ENCODE assay signal across 8 cellular contexts in the genomic region with DNA sequence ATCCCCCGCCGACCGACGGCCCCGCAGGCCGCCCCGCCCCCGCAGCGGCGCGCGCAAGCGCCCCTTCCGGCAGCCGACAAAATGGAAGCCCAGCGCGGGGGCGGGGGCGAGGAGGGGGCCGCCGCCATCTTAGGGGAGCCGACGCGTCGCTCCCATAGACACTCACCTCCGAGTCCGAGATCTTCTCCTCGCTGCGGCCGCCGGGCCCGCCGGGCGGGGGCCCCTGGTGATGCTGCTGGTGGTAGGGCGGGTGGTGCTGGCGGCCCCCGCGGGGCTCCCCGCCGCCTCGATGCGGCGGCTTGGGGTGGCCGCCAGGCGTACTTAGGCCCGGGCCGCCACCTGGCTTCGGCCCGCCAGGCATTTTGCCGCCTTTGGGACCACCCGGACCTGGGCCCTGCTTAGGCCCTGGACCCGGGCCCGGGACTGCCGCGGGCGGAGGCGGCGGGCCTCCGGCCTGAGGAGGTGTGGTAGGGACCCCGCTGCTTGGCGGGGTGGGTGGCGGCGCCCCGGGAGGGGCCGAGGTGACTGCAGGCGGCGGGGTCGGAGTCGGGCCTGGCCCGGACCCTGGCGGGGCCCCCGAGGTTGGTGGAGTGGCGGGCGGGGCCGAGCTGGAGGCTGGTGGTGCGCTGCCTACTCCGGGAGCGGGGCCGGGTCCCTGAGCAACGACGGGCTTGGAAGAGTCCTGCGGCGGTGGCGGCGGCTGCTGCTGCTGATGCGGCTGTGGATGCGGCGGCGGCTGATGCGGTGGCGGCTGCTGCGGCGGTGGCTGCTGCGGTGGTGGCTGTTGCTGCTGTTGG. TPM values are rescaled to one million over a fixed set of nuclear protein-coding genes. Genes with fewer than 3 reads are reported as not detected.
DNase-seq lines count a peak whose midpoint lies in the region; ATAC-seq and TF ChIP-seq lines count a peak whose summit lies in the region.

No MANE protein-coding gene starts in this region.

- peaks cover 57% of the 10 kb centered on the region for H3K79me2 ChIP-seq in PC-9 (ENCODE audit: low read depth)

- H3K9me3 ChIP-seq in PC-9 (ENCODE audit: insufficient read depth, low read depth), result no peaks in the 10 kb centered on the region
- no peaks in the 10 kb centered on the region for H3K9me3 ChIP-seq in esophagus (ENCODE audit: control insufficient read depth in 2 of 2, insufficient read depth in 1 of 2, low read depth in 1 of 2, low read length in 1 of 2)
- H3K9me3 ChIP-seq in muscle layer of duodenum (ENCODE audit: control insufficient read depth in 1 of 2, low read length in 2 of 2), result no peaks in the 10 kb centered on the region

- BruUV-seq in PC-9 (replicated peaks; lab: Mats Ljungman, UMichigan), result no TSS peak

- H3K4me2 ChIP-seq in PC-9, result peak overlapping the region; percentile 97

- H3K4me1 ChIP-seq in PC-9 (replicated peaks; ENCODE audit: insufficient read depth), result peaks cover 25% of the 10 kb centered on the region
- peaks cover 0 to 6% of the 10 kb centered on the region in 2 donors for H3K4me1 ChIP-seq in esophagus (ENCODE audit: control insufficient read depth in 2 of 2, insufficient read depth in 2 of 2, low read length in 1 of 2)
- peaks cover 19 to 37% of the 10 kb centered on the region in 2 donors for H3K4me1 ChIP-seq in muscle layer of duodenum (ENCODE audit: control insufficient read depth in 1 of 2, insufficient read depth in 2 of 2, low read length in 2 of 2)

- ATAC-seq in GM19463 (IDR thresholded peaks at IDR 0.05; ENCODE audit: unreplicated experiment), result peak; percentile 35

- CTCF ChIA-PET in PC-9 (lab: Charles Lee), result no interaction called here

- H3K9me3 Mint-ChIP-seq in CD14-positive monocyte, result peaks cover 0 to 7% (median 0%) of the 10 kb centered on the region in 7 donors
- no peaks in the 10 kb centered on the region for H3K9me3 Mint-ChIP-seq in activated T-cell treated with anti-CD3 and anti-CD28 coated beads, Interleukin-2, amount 50 U/mL, for 24 hours

- H3K27me3 ChIP-seq in PC-9 (ENCODE audit: insufficient read depth, low read depth) (no peaks in the 10 kb centered on the region), esophagus (ENCODE audit: control insufficient read depth in 1 of 2, insufficient read depth in 2 of 2, low read length in 2 of 2) (no peaks in the 10 kb centered on the region), muscle layer of duodenum (ENCODE audit: low read depth, low read length) (no peaks in the 10 kb centered on the region)

- H3K27me3 Mint-ChIP-seq in CD14-positive monocyte (ENCODE audit: low read depth in 3 of 3), result peaks cover 2 to 4% (median 2%) of the 10 kb centered on the region in 3 donors
- H3K27me3 Mint-ChIP-seq in activated T-cell treated with anti-CD3 and anti-CD28 coated beads, Interleukin-2, amount 50 U/mL, for 24 hours, result no peaks in the 10 kb centered on the region

- peaks cover 46% of the 10 kb centered on the region for H3K4me1 Mint-ChIP-seq in CD14-positive monocyte
- peaks cover 45% of the 10 kb centered on the region for H3K4me1 Mint-ChIP-seq in activated T-cell treated with anti-CD3 and anti-CD28 coated beads, Interleukin-2, amount 50 U/mL, for 24 hours (ENCODE audit: low read depth)

- DNase-seq in CD14-positive monocyte (ENCODE audit: low spot score), result peak; percentile 84
- DNase-seq in HuH-7.5 (ENCODE audit: low spot score), result peak; percentile 64
- DNase-seq in PC-9, result peak; percentile 55 to 85
- peak; percentile 93 for DNase-seq in activated T-cell treated with anti-CD3 and anti-CD28 coated beads, Interleukin-2, amount 50 U/mL, for 24 hours
- DNase-seq in stimulated activated CD8-positive, alpha-beta memory T cell treated with anti-CD3 and anti-CD28 coated beads, Interleukin-7, amount 100 ng/mL, for 1 hour (ENCODE audit: low read depth in 2 of 2), result peak; percentile 73 to 78

- H3K9me2 ChIP-seq in PC-9 (ENCODE audit: insufficient read depth), result no peaks in the 10 kb centered on the region

- peak overlapping the region; percentile 65; the same call in 1 of the 2 replicates for H2AFZ ChIP-seq in PC-9

- TF ChIP-seq CTCF in CD14-positive monocyte (IDR thresholded peaks at IDR 0.05), result no peak
- no peak; the same call in 1 of the 2 replicates for TF ChIP-seq CTCF in PC-9 (conservative IDR thresholded peaks at IDR 0.05)

- H3K27ac Mint-ChIP-seq in CD14-positive monocyte, result peak overlapping the region; percentile 93 to 100 (median 98)
- peak overlapping the region; percentile 99 for H3K27ac Mint-ChIP-seq in activated T-cell treated with anti-CD3 and anti-CD28 coated beads, Interleukin-2, amount 50 U/mL, for 24 hours

- H3K4me3 Mint-ChIP-seq in CD14-positive monocyte, result peak overlapping the region; percentile 95 to 98
- peak overlapping the region; percentile 95 for H3K4me3 Mint-ChIP-seq in activated T-cell treated with anti-CD3 and anti-CD28 coated beads, Interleukin-2, amount 50 U/mL, for 24 hours

- H3K4me3 ChIP-seq in PC-9 (peak overlapping the region; percentile 98), esophagus (ENCODE audit: low read depth in 1 of 2, low read length in 2 of 2) (peak overlapping the region; percentile 96 to 100), muscle layer of duodenum (ENCODE audit: low read depth in 1 of 2, low read length in 2 of 2) (peak overlapping the region; percentile 95 to 99)

- H3K27ac ChIP-seq in PC-9, result peak overlapping the region; percentile 72
- H3K27ac ChIP-seq in esophagus (ENCODE audit: low read depth in 2 of 2, low read length in 1 of 2), result peak overlapping the region; percentile 99
- H3K27ac ChIP-seq in muscle layer of duodenum (ENCODE audit: low read length), result peak overlapping the region; percentile 92

- POLR2A ChIA-PET in PC-9 (lab: Charles Lee; ENCODE audit: unreplicated experiment), result interaction anchor here (0.6 to 0.9 kb wide), 5 partner anchors 34 to 314 kb away, joined by 3 to 7 read pairs (median 6); no protein-coding TSS in a partner anchor

- H3K36me3 ChIP-seq in PC-9 (ENCODE audit: low read depth) (peaks cover 41% of the 10 kb centered on the region), esophagus (ENCODE audit: control insufficient read depth in 2 of 2, insufficient read depth in 2 of 2, low read length in 1 of 2) (peaks cover 12 to 18% of the 10 kb centered on the region in 2 donors), muscle layer of duodenum (ENCODE audit: control insufficient read depth in 1 of 2, insufficient read depth in 2 of 2, low read length in 2 of 2) (peaks cover 41% of the 10 kb centered on the region in 2 donors)

- H4K20me1 ChIP-seq in PC-9 (ENCODE audit: insufficient read depth), result peaks cover 46% of the 10 kb centered on the region

- WGBS in esophagus, 2 donors, result 0 to 1% methylated on average over 61 to 94 of the region's 94 CpGs

- intact Hi-C loops in CD14-positive monocyte (cut with micrococcal nuclease), result loop anchor here (5.0 to 10.0 kb wide), 5 partner anchors 73 to 365 kb away; partner anchors contain the start of genes KIAA0319L (in 2 of the 2), NCDN (in 2 of the 2), ZMYM4 (in 1 of the 2) and ZMYM6 (in 1 of the 2)
- intact Hi-C loops in PC-9 (cut with micrococcal nuclease; ENCODE audit: unreplicated experiment), result loop anchor here (2.0 to 5.0 kb wide), 4 partner anchors 77 to 365 kb away; partner anchors contain the start of genes KIAA0319L, NCDN, ZMYM4 and ZMYM6

- H3K36me3 Mint-ChIP-seq in CD14-positive monocyte, result peaks cover 41 to 46% of the 10 kb centered on the region in 2 donors
- peaks cover 51% of the 10 kb centered on the region for H3K36me3 Mint-ChIP-seq in activated T-cell treated with anti-CD3 and anti-CD28 coated beads, Interleukin-2, amount 50 U/mL, for 24 hours (ENCODE audit: low read depth)

- H3F3A ChIP-seq in PC-9 (ENCODE audit: insufficient read depth, low read depth), result peaks cover 52% of the 10 kb centered on the region

RNA-seq across cellular contexts. Expression of gene SFPQ, which starts 0.7 kb away (rescaled TPM):
- polyA plus RNA-seq in CD14-positive monocyte (10 to 100 TPM; 80.8 to 89.2 TPM), esophagus (100 to 1,000 TPM; 141 to 199 TPM)
- 191 and 299 TPM in 2 replicates for total RNA-seq in PC-9 (2021)

Comparison
In these comparisons a context has a peak if more than half of its experiments do, and no peak if none do; other contexts are left out.
1. Peak in every context shown above with its lines: DNase-seq, ATAC-seq, H3K4me3 ChIP-seq and H3K27ac ChIP-seq.